Comparison of ENCODE assay signal across 1 cellular context in the genomic region with DNA sequence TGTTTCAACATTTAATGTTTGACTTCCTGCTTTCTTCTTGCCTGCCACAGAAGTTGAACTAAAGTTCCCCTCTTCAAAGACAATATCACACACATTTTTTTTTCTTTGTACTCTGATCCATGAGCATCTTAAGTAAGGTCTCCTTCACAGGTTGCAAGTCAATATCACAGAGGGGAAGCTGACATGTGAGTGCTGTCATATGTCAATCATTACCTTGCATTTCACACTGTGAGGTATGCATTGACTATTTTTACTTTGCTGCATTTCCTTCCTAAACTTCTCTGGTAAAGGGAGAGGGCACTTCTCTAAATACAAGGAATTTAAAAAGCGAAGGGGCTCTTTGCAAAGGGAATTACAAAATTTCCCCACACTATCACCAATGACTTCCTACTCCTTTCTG.
TF ChIP-seq lines count a peak whose summit lies in the region.

No MANE protein-coding gene starts in this region.

TF ChIP-seq in GM23338, 12 proteins besides CTCF, POLR2A, EP300 and RAD21 (continued from another document):
- TF ChIP-seq, protein P1, sequence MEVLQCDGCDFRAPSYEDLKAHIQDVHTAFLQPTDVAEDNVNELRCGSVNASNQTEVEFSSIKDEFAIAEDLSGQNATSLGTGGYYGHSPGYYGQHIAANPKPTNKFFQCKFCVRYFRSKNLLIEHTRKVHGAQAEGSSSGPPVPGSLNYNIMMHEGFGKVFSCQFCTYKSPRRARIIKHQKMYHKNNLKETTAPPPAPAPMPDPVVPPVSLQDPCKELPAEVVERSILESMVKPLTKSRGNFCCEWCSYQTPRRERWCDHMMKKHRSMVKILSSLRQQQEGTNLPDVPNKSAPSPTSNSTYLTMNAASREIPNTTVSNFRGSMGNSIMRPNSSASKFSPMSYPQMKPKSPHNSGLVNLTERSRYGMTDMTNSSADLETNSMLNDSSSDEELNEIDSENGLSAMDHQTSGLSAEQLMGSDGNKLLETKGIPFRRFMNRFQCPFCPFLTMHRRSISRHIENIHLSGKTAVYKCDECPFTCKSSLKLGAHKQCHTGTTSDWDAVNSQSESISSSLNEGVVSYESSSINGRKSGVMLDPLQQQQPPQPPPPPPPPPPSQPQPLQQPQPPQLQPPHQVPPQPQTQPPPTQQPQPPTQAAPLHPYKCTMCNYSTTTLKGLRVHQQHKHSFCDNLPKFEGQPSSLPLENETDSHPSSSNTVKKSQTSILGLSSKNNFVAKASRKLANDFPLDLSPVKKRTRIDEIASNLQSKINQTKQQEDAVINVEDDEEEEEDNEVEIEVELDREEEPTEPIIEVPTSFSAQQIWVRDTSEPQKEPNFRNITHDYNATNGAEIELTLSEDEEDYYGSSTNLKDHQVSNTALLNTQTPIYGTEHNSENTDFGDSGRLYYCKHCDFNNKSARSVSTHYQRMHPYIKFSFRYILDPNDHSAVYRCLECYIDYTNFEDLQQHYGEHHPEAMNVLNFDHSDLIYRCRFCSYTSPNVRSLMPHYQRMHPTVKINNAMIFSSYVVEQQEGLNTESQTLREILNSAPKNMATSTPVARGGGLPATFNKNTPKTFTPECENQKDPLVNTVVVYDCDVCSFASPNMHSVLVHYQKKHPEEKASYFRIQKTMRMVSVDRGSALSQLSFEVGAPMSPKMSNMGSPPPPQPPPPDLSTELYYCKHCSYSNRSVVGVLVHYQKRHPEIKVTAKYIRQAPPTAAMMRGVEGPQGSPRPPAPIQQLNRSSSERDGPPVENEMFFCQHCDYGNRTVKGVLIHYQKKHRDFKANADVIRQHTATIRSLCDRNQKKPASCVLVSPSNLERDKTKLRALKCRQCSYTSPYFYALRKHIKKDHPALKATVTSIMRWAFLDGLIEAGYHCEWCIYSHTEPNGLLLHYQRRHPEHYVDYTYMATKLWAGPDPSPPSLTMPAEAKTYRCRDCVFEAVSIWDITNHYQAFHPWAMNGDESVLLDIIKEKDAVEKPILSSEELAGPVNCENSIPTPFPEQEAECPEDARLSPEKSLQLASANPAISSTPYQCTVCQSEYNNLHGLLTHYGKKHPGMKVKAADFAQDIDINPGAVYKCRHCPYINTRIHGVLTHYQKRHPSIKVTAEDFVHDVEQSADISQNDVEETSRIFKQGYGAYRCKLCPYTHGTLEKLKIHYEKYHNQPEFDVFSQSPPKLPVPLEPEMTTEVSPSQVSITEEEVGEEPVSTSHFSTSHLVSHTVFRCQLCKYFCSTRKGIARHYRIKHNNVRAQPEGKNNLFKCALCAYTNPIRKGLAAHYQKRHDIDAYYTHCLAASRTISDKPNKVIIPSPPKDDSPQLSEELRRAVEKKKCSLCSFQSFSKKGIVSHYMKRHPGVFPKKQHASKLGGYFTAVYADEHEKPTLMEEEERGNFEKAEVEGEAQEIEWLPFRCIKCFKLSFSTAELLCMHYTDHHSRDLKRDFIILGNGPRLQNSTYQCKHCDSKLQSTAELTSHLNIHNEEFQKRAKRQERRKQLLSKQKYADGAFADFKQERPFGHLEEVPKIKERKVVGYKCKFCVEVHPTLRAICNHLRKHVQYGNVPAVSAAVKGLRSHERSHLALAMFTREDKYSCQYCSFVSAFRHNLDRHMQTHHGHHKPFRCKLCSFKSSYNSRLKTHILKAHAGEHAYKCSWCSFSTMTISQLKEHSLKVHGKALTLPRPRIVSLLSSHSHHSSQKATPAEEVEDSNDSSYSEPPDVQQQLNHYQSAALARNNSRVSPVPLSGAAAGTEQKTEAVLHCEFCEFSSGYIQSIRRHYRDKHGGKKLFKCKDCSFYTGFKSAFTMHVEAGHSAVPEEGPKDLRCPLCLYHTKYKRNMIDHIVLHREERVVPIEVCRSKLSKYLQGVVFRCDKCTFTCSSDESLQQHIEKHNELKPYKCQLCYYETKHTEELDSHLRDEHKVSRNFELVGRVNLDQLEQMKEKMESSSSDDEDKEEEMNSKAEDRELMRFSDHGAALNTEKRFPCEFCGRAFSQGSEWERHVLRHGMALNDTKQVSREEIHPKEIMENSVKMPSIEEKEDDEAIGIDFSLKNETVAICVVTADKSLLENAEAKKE (CRISPR knock-in tag; IDR thresholded peaks at IDR 0.05), result no peak
- TF ChIP-seq, protein P2, sequence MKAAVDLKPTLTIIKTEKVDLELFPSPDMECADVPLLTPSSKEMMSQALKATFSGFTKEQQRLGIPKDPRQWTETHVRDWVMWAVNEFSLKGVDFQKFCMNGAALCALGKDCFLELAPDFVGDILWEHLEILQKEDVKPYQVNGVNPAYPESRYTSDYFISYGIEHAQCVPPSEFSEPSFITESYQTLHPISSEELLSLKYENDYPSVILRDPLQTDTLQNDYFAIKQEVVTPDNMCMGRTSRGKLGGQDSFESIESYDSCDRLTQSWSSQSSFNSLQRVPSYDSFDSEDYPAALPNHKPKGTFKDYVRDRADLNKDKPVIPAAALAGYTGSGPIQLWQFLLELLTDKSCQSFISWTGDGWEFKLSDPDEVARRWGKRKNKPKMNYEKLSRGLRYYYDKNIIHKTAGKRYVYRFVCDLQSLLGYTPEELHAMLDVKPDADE (IDR thresholded peaks at IDR 0.05), result no peak
- TF ChIP-seq EZH2phosphoT487 (IDR thresholded peaks at IDR 0.05; ENCODE audit: unreplicated experiment) (no peak), POLR2AphosphoS5 (IDR thresholded peaks at IDR 0.05; ENCODE audit: low read depth) (no peak)
